Comparison of ENCODE assay signal across 24 cellular contexts in genomic region chr20:40667503-40667902, GRCh38.
"Had no signal": no experiment of that assay in that cellular context is flagged by ENCODE, and none has a peak within 500 bp of the region (broad histone marks: within the 10 kb centered on the region; RNA-seq: fewer than 3 reads in every experiment).

No MANE protein-coding gene starts in this region.

- H3K9me3 ChIP-seq: mucosa of descending colon, suprapubic skin, transverse colon had no signal

- H3K27ac ChIP-seq: dorsolateral prefrontal cortex, suprapubic skin, transverse colon had no signal

- H3K36me3 ChIP-seq: suprapubic skin, transverse colon had no signal

- H3K36me3 Mint-ChIP-seq: memory B cell; naive B cell; natural killer cell treated with Interleukin-12 subunit alpha and Interleukin-12 subunit beta and Interleukin-15 and Interleukin-18, amount 100 ng/mL, for 72 hours had no signal

- H3K4me1 ChIP-seq: transverse colon had no signal

- H3K9me3 Mint-ChIP-seq: natural killer cell treated with Interleukin-12 subunit alpha and Interleukin-12 subunit beta and Interleukin-15 and Interleukin-18, amount 100 ng/mL, for 72 hours; neural crest cell; stimulated activated naive CD8-positive, alpha-beta T cell treated with anti-CD3 and anti-CD28 coated beads, Interleukin-15, amount 100 ng/mL, for 72 hours had no signal

- H3K4me3 Mint-ChIP-seq: memory B cell; naive B cell; natural killer cell treated with Interleukin-12 subunit alpha and Interleukin-12 subunit beta and Interleukin-15 and Interleukin-18, amount 100 ng/mL, for 72 hours; neural crest cell; stimulated activated naive CD8-positive, alpha-beta T cell treated with anti-CD3 and anti-CD28 coated beads, Interleukin-15, amount 100 ng/mL, for 72 hours had no signal

- DNase-seq: dorsolateral prefrontal cortex; effector CD4-positive, alpha-beta T cell; head of caudate nucleus; kidney; mucosa of descending colon; naive B cell; stimulated activated CD4-positive, alpha-beta T cell treated with anti-CD3 and anti-CD28 coated beads, Interleukin-12 subunit alpha, Interleukin-12 subunit beta, amount 100 ng/mL, for 4 hours; stimulated activated CD4-positive, alpha-beta T cell treated with anti-CD3 and anti-CD28 coated beads, Interleukin-1b, Interleukin-23, amount 100 ng/mL, for 48 hours; stimulated activated CD4-positive, alpha-beta T cell treated with anti-CD3 and anti-CD28 coated beads, Interleukin-4, amount 100 ng/mL, for 1 hour; stimulated activated CD8-positive, alpha-beta memory T cell treated with anti-CD3 and anti-CD28 coated beads, Interleukin-4, amount 100 ng/mL, for 48 hours; stimulated activated naive CD4-positive, alpha-beta T cell; stimulated activated naive CD8-positive, alpha-beta T cell treated with anti-CD3 and anti-CD28 coated beads, Interleukin-15, amount 100 ng/mL, for 72 hours; transverse colon had no signal

- H3K4me1 Mint-ChIP-seq: memory B cell; naive B cell; neural crest cell; stimulated activated naive CD8-positive, alpha-beta T cell treated with anti-CD3 and anti-CD28 coated beads, Interleukin-15, amount 100 ng/mL, for 72 hours had no signal

- H3K27me3 Mint-ChIP-seq: progenitor cell of endocrine pancreas; stimulated activated naive CD8-positive, alpha-beta T cell treated with anti-CD3 and anti-CD28 coated beads, Interleukin-15, amount 100 ng/mL, for 72 hours had no signal

- ATAC-seq: mucosa of descending colon; natural killer cell treated with Interleukin-12 subunit alpha and Interleukin-12 subunit beta and Interleukin-15 and Interleukin-18, amount 100 ng/mL, for 72 hours; sciatic nerve; stimulated activated naive CD8-positive, alpha-beta T cell treated with anti-CD3 and anti-CD28 coated beads, Interleukin-15, amount 100 ng/mL, for 72 hours had no signal

- H3K4me3 ChIP-seq: dorsolateral prefrontal cortex, hepatocyte, lung, mucosa of descending colon, smooth muscle cell, suprapubic skin, transverse colon had no signal

- H3K27ac Mint-ChIP-seq: memory B cell; naive B cell; natural killer cell treated with Interleukin-12 subunit alpha and Interleukin-12 subunit beta and Interleukin-15 and Interleukin-18, amount 100 ng/mL, for 72 hours; progenitor cell of endocrine pancreas; stimulated activated naive CD8-positive, alpha-beta T cell treated with anti-CD3 and anti-CD28 coated beads, Interleukin-15, amount 100 ng/mL, for 72 hours had no signal

- H3K27me3 ChIP-seq: hepatocyte, suprapubic skin, transverse colon had no signal

- FAIRE-seq: colon, frontal cortex, kidney had no signal
